In the genomic region with DNA sequence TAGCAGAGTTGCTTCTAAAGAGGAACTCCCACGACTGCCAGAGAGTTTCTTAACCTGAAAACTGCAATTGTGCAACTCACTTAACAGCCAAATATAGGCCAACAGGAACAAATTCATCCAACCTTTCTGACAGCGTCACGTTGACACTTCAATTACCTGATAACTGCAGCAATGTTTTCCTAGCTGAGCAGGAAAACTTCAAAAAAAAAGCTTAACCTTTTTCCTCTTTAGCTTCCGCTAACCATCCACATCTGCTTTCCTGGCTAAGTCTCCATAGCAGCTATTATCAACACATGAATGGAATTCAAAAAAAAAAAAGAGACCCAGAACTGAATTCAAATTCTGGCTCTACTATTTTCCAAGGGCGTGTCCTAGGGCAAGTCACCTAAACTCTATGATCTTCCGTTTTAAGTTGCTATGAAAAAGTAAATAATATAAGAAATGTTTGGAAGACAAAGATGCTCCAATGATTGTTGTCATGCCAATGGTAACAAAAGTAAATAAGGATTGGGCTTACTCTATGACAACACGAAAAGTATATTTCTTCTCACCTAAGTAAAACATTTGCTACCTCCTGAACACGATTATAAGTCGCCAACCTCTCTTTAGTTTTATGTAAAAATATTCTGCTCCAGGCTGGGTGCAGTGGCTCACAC, we compare ENCODE assay signal across 9 cellular contexts.
DNase-seq lines count a peak whose midpoint lies in the region; ATAC-seq lines count a peak whose summit lies in the region.
"Had no signal": no experiment of that assay in that cellular context is flagged by ENCODE, and none has a peak within 500 bp of the region (broad histone marks: within the 10 kb centered on the region; RNA-seq: fewer than 3 reads in every experiment).

No MANE protein-coding gene starts in this region.

- in situ Hi-C loops in KBM-7 (cut with MboI; ENCODE audit: low pct_unique_long_range_greater_than_20kb, low sequenced_read_pairs): no loop called here

- DNase-seq in KBM-7 (peak; percentile 90), SKM-1 (lab: John Stamatoyannopoulos, UW; ENCODE audit: unreplicated experiment) (peak; percentile 83), left cardiac atrium (no peak), putamen (ENCODE audit: low spot score) (peak; percentile 79)
- DNase-seq: activated effector memory CD4-positive, alpha-beta T cell treated with anti-CD3 and anti-CD28 coated beads, Interleukin-2, amount 50 U/mL, for 16 hours; NCI-H1930 had no signal

- intact Hi-C loops in left cardiac atrium (cut with DNase I): no loop called here

- peak; percentile 35 to 68 for ATAC-seq in left cardiac atrium
- no peak for ATAC-seq in HG03432 (IDR thresholded peaks at IDR 0.05; ENCODE audit: unreplicated experiment)
- ATAC-seq in GM18498 (IDR thresholded peaks at IDR 0.05; ENCODE audit: unreplicated experiment): no peak
- no peak for ATAC-seq in GM21381 (IDR thresholded peaks at IDR 0.05; ENCODE audit: unreplicated experiment)

Comparison
In these comparisons a context has a peak if more than half of its experiments do, and no peak if none do; other contexts are left out.
1. ATAC-seq: peak in left cardiac atrium (2 of 2); none in HG03432 (single experiment), GM18498 (single experiment) and GM21381 (single experiment).